ENCODE assay signal across 8 cellular contexts in the genomic region with DNA sequence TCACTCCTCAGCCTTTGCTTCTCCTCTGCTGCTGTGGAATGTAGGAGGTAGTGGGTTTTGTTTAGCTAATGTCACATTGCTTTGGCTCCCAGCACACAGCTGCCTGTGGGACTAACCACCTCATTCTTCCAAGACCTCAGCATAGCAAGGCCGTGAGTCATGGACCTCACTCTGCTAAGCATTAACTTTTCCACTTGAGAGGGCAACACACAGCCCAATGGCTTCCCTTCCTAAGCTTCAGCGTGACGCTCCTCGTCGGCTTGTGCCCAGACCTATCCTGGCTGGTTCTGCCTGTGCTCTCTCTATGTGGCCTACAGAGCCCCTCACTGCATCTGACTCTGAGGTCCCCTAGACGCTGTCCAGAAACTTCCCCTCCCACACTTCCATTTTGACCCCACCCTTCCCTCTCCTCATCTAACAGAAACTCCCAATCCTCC. TPM values are rescaled to one million over a fixed set of nuclear protein-coding genes. Genes with fewer than 3 reads are reported as not detected.
DNase-seq lines count a peak whose midpoint lies in the region; ATAC-seq and TF ChIP-seq lines count a peak whose summit lies in the region.

No MANE protein-coding gene starts in this region.

- peaks cover 19 to 74% (median 45%) of the 10 kb centered on the region in 3 donors for H3K4me1 ChIP-seq in gastroesophageal sphincter
- peaks cover 19% of the 10 kb centered on the region for H3K4me1 ChIP-seq in rectal smooth muscle tissue (ENCODE audit: control insufficient read depth, insufficient read depth, low read length)
- no peaks in the 10 kb centered on the region for H3K4me1 ChIP-seq in effector memory CD4-positive, alpha-beta T cell (ENCODE audit: control insufficient read depth, insufficient read depth, low read length, poor library complexity, severe bottlenecking)

- 0 to 2% methylated on average over 1 to 6 of the region's 6 CpGs for WGBS in gastroesophageal sphincter (ENCODE audit: low coverage in 1 of 2), 2 donors

- no peak for TF ChIP-seq POLR2A in gastroesophageal sphincter (IDR thresholded peaks at IDR 0.05)

- TF ChIP-seq EP300 in gastroesophageal sphincter (IDR thresholded peaks at IDR 0.05): no peak

- H3K36me3 ChIP-seq in gastroesophageal sphincter: peaks cover 0 to 27% of the 10 kb centered on the region in 2 donors
- H3K36me3 ChIP-seq in rectal smooth muscle tissue (ENCODE audit: control insufficient read depth, insufficient read depth, low read length): no peaks in the 10 kb centered on the region
- no peaks in the 10 kb centered on the region for H3K36me3 ChIP-seq in effector memory CD4-positive, alpha-beta T cell (ENCODE audit: control insufficient read depth, insufficient read depth, low read length)

- no peak overlapping the region for H3K9ac ChIP-seq in rectal smooth muscle tissue (ENCODE audit: low read length)

- ATAC-seq in gastroesophageal sphincter: peak; percentile 96
- ATAC-seq in HG02763 (IDR thresholded peaks at IDR 0.05; ENCODE audit: unreplicated experiment): no peak
- ATAC-seq in GM18907 (IDR thresholded peaks at IDR 0.05; ENCODE audit: unreplicated experiment): no peak

- H3K27ac ChIP-seq in gastroesophageal sphincter (peak overlapping the region; percentile 86 to 99 (median 96)), rectal smooth muscle tissue (ENCODE audit: low read depth, low read length) (peak overlapping the region; percentile 88)
- H3K27ac ChIP-seq in effector memory CD4-positive, alpha-beta T cell (ENCODE audit: insufficient read depth, low read length, poor library complexity, severe bottlenecking): no peak overlapping the region

- no peaks in the 10 kb centered on the region for H3K9me3 ChIP-seq in gastroesophageal sphincter
- H3K9me3 ChIP-seq in effector memory CD4-positive, alpha-beta T cell (ENCODE audit: control insufficient read depth, low read length): no peaks in the 10 kb centered on the region

- H3K27me3 ChIP-seq in gastroesophageal sphincter (no peaks in the 10 kb centered on the region), rectal smooth muscle tissue (ENCODE audit: control insufficient read depth, insufficient read depth, low read length) (no peaks in the 10 kb centered on the region)
- no peaks in the 10 kb centered on the region for H3K27me3 ChIP-seq in effector memory CD4-positive, alpha-beta T cell (replicated peaks; ENCODE audit: control insufficient read depth, insufficient read depth, low read length, poor library complexity, severe bottlenecking)

- DNase-seq in GM03348 (ENCODE audit: low spot score) (peak; percentile 89), SK-MEL-5 (ENCODE audit: low read depth, low spot score) (peak; percentile 80), NCI-H187 treated with DMSO at 0.1 percent for 48 hours (lab: John Stamatoyannopoulos, UW) (no peak)
- no peak for DNase-seq in effector memory CD4-positive, alpha-beta T cell

- H3K4me3 ChIP-seq in gastroesophageal sphincter: peak overlapping the region in 1 of 2 donors; percentile 23
- peak overlapping the region; percentile 5 for H3K4me3 ChIP-seq in rectal smooth muscle tissue (ENCODE audit: low read length)
- no peak overlapping the region for H3K4me3 ChIP-seq in effector memory CD4-positive, alpha-beta T cell (ENCODE audit: insufficient read depth, low read depth, low read length, poor library complexity, severe bottlenecking)

- TF ChIP-seq CTCF in gastroesophageal sphincter (IDR thresholded peaks at IDR 0.05): peak in 1 of 4 experiments; percentile 28

- in situ Hi-C loops in SK-MEL-5 (cut with HindIII; ENCODE audit: low pct_unique_long_range_greater_than_20kb, low sequenced_read_pairs): no loop called here

RNA-seq across cellular contexts. Expression of a gene that starts 23.3 kb away (rescaled TPM):
- total RNA-seq in SK-MEL-5 (2014; rRNA removed; shearing (Covaris generic)): 8.9 and 9.1 TPM in 2 replicates
- 17.8 and 23.8 TPM in 2 replicates for polyA plus RNA-seq in SK-MEL-5 (2015; cell fraction: cytosol; rRNA removed)
- 13.7 and 13.9 TPM in 2 replicates for polyA plus RNA-seq in SK-MEL-5 (2015; cell fraction: nucleus; rRNA removed)
- 100 to 1,000 TPM in 3 of 4 donors, 10 to 100 TPM in 1; 98.0 to 157 (median 126) TPM for total RNA-seq in gastroesophageal sphincter

RNA-seq across cellular contexts. Expression of a gene that starts 37.6 kb away (rescaled TPM):
- 30.1 and 30.3 TPM in 2 replicates for total RNA-seq in SK-MEL-5 (2014; rRNA removed; shearing (Covaris generic))
- polyA plus RNA-seq in SK-MEL-5 (2015; cell fraction: cytosol; rRNA removed): 23.2 and 28.4 TPM in 2 replicates
- 11.1 and 17.3 TPM in 2 replicates for polyA plus RNA-seq in SK-MEL-5 (2015; cell fraction: nucleus; rRNA removed)
- total RNA-seq in gastroesophageal sphincter: 1 to 10 TPM in 1 of 4 donors, under 1 TPM in 2, not detected in 1; 0.13 to 3.6 (median 0.35) TPM

Comparison
In these comparisons a context has a peak if more than half of its experiments do, and no peak if none do; other contexts are left out.
1. DNase-seq: peak in GM03348 (single experiment) and SK-MEL-5 (single experiment); none in effector memory CD4-positive, alpha-beta T cell (0 of 3) and NCI-H187 treated with DMSO at 0.1 percent for 48 hours (single experiment).